In the genomic region with DNA sequence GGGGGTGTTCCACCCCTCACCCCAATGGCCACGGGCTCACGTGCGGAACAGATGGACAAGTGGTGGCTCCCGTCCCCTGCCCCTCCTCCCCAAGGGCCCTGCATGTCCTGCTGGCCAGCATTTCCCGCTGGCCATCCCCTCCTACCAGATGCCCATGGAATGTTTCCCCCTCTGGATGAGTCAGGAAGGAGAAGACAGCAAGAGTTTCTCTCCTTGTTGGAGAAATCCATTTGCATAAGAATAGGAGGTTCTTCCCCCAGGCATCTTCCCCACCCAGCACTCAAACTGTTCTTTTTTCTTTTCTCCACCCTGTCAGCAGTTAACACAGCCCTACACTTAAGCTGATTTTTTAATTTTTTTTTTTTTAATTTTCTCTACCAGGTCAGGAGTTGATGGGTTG, we compare ENCODE assay signal across 24 cellular contexts.
"Had no signal": no experiment of that assay in that cellular context is flagged by ENCODE, and none has a peak within 500 bp of the region (broad histone marks: within the 10 kb centered on the region; RNA-seq: fewer than 3 reads in every experiment).

No MANE protein-coding gene starts in this region.

- H3K4me1 ChIP-seq: esophagus muscularis mucosa, gastroesophageal sphincter, psoas muscle, right lobe of liver, spleen, tibial artery, upper lobe of left lung, uterus had no signal

- H3K4me3 Mint-ChIP-seq: naive thymus-derived CD8-positive, alpha-beta T cell; stimulated activated memory B cell treated with anti-CD40 and anti-IgM and Interleukin-4, amounts not matched to agents 10 μg/mL and 1 μg/mL and 100 μg/mL, for 72 hours; stimulated activated naive CD8-positive, alpha-beta T cell treated with anti-CD3 and anti-CD28 coated beads, Interleukin-15, Interleukin-2, amounts not matched to agents 100 ng/mL and 50 ng/mL, for 24 hours had no signal

- H3K4me1 Mint-ChIP-seq: naive thymus-derived CD8-positive, alpha-beta T cell; stimulated activated memory B cell treated with anti-CD40 and anti-IgM and Interleukin-4, amounts not matched to agents 10 μg/mL and 1 μg/mL and 100 μg/mL, for 72 hours had no signal

- H3K4me3 ChIP-seq: dorsolateral prefrontal cortex, esophagus muscularis mucosa, gastroesophageal sphincter, mucosa of descending colon, psoas muscle, right lobe of liver, spleen, tibial artery, upper lobe of left lung, uterus had no signal

- H3K9me3 Mint-ChIP-seq: stimulated activated naive CD8-positive, alpha-beta T cell treated with anti-CD3 and anti-CD28 coated beads, Interleukin-15, Interleukin-2, amounts not matched to agents 100 ng/mL and 50 ng/mL, for 24 hours had no signal

- H3K27ac ChIP-seq: dorsolateral prefrontal cortex, epithelial cell of prostate, esophagus muscularis mucosa, gastroesophageal sphincter, neutrophil, psoas muscle, right lobe of liver, spleen, tibial artery, upper lobe of left lung, uterus had no signal

- H3K27me3 Mint-ChIP-seq: naive thymus-derived CD8-positive, alpha-beta T cell; stimulated activated memory B cell treated with anti-CD40 and anti-IgM and Interleukin-4, amounts not matched to agents 10 μg/mL and 1 μg/mL and 100 μg/mL, for 72 hours; stimulated activated naive CD8-positive, alpha-beta T cell treated with anti-CD3 and anti-CD28 coated beads, Interleukin-15, Interleukin-2, amounts not matched to agents 100 ng/mL and 50 ng/mL, for 24 hours had no signal

- H3K9me3 ChIP-seq: neutrophil, psoas muscle, uterus had no signal

- H3K36me3 ChIP-seq: esophagus muscularis mucosa, gastroesophageal sphincter, neutrophil, right lobe of liver, spleen, tibial artery, upper lobe of left lung, uterus had no signal

- H3K27ac Mint-ChIP-seq: naive thymus-derived CD8-positive, alpha-beta T cell; stimulated activated memory B cell treated with anti-CD40 and anti-IgM and Interleukin-4, amounts not matched to agents 10 μg/mL and 1 μg/mL and 100 μg/mL, for 72 hours; stimulated activated naive CD8-positive, alpha-beta T cell treated with anti-CD3 and anti-CD28 coated beads, Interleukin-15, Interleukin-2, amounts not matched to agents 100 ng/mL and 50 ng/mL, for 24 hours had no signal

- H3K36me3 Mint-ChIP-seq: stimulated activated memory B cell treated with anti-CD40 and anti-IgM and Interleukin-4, amounts not matched to agents 10 μg/mL and 1 μg/mL and 100 μg/mL, for 72 hours had no signal

- H3K27me3 ChIP-seq: esophagus muscularis mucosa, gastroesophageal sphincter, neutrophil, right lobe of liver, spleen, tibial artery, upper lobe of left lung, uterus had no signal

- ATAC-seq: gastroesophageal sphincter; mucosa of descending colon; naive thymus-derived CD8-positive, alpha-beta T cell; psoas muscle; right lobe of liver; stimulated activated memory B cell treated with anti-CD40 and anti-IgM and Interleukin-4, amounts not matched to agents 10 μg/mL and 1 μg/mL and 100 μg/mL, for 72 hours had no signal

- DNase-seq: cortex of kidney; dorsolateral prefrontal cortex; effector memory CD4-positive, alpha-beta T cell; foreskin fibroblast; head of caudate nucleus; hippocampal formation; mucosa of descending colon; naive thymus-derived CD8-positive, alpha-beta T cell; psoas muscle; retina; right lobe of liver; spleen; stimulated activated CD4-positive, alpha-beta T cell treated with anti-CD3 and anti-CD28 coated beads, Interleukin-15, amount 100 ng/mL, for 24 hours; stimulated activated CD4-positive, alpha-beta T cell treated with anti-CD3 and anti-CD28 coated beads, Interleukin-1b, Interleukin-23, amount 100 ng/mL, for 48 hours; stimulated activated CD4-positive, alpha-beta T cell treated with anti-CD3 and anti-CD28 coated beads, Interleukin-4, amount 100 ng/mL, for 24 hours; tibial artery; uterus had no signal
